ENCODE assay signal across 1 cellular context in the genomic region with DNA sequence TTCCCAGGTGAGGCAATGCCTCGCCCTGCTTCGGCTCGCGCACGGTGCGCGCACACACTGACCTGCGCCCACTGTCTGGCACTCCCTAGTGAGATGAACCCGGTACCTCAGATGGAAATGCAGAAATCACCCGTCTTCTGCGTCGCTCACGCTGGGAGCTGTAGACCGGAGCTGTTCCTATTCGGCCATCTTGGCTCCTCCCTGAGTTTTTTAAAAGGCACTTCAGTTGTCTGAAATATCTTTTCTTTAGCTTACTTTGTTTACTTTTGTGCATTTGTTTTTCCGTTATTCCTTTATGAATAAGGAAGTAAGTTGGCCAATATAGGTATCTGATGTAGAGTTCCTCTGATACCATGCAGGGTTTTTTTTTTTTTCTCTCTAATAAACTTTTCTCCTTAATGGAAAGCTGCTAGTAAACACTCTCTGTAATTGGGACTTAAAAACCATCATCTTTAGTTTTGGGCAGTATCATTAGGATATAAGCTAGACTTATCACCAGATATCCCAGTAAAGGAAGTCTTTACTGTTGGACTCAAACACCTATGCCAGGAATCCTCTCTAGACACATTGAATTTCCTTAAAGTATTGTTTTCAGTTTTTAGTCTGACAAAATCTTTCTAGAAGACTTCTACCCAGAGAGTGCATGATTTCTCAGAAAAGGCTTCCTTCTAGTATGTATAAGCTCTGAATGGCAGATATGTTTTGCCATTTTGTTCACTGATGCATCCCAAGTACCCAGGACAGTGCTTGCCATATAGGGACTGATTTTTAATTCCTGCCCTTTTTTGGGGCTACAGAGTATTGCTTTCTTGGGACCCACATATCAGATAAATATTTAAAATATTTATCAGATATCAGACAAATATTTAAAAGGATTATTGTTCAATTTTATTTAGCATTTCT.
TF ChIP-seq lines count a peak whose summit lies in the region.

No MANE protein-coding gene starts in this region.

TF ChIP-seq in HepG2, 621 proteins besides CTCF, POLR2A, EP300 and RAD21 (continued from another document):
- TF ChIP-seq, protein P1, sequence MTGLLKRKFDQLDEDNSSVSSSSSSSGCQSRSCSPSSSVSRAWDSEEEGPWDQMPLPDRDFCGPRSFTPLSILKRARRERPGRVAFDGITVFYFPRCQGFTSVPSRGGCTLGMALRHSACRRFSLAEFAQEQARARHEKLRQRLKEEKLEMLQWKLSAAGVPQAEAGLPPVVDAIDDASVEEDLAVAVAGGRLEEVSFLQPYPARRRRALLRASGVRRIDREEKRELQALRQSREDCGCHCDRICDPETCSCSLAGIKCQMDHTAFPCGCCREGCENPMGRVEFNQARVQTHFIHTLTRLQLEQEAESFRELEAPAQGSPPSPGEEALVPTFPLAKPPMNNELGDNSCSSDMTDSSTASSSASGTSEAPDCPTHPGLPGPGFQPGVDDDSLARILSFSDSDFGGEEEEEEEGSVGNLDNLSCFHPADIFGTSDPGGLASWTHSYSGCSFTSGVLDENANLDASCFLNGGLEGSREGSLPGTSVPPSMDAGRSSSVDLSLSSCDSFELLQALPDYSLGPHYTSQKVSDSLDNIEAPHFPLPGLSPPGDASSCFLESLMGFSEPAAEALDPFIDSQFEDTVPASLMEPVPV (CRISPR knock-in tag; IDR thresholded peaks at IDR 0.05) = no peak
- TF ChIP-seq, protein P2, sequence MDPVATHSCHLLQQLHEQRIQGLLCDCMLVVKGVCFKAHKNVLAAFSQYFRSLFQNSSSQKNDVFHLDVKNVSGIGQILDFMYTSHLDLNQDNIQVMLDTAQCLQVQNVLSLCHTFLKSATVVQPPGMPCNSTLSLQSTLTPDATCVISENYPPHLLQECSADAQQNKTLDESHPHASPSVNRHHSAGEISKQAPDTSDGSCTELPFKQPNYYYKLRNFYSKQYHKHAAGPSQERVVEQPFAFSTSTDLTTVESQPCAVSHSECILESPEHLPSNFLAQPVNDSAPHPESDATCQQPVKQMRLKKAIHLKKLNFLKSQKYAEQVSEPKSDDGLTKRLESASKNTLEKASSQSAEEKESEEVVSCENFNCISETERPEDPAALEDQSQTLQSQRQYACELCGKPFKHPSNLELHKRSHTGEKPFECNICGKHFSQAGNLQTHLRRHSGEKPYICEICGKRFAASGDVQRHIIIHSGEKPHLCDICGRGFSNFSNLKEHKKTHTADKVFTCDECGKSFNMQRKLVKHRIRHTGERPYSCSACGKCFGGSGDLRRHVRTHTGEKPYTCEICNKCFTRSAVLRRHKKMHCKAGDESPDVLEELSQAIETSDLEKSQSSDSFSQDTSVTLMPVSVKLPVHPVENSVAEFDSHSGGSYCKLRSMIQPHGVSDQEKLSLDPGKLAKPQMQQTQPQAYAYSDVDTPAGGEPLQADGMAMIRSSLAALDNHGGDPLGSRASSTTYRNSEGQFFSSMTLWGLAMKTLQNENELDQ (CRISPR knock-in tag; IDR thresholded peaks at IDR 0.05; ENCODE audit: borderline replicate concordance) = no peak
- TF ChIP-seq ZNF782 (CRISPR knock-in tag; IDR thresholded peaks at IDR 0.05; ENCODE audit: borderline replicate concordance) (no peak), CBX5 (CRISPR knock-in tag; IDR thresholded peaks at IDR 0.05; ENCODE audit: borderline replicate concordance) (no peak), ZC3H4 (CRISPR knock-in tag; IDR thresholded peaks at IDR 0.05; ENCODE audit: borderline replicate concordance) (no peak), ZNF83 (CRISPR knock-in tag; IDR thresholded peaks at IDR 0.05; ENCODE audit: borderline replicate concordance) (no peak), SSRP1 (CRISPR knock-in tag; IDR thresholded peaks at IDR 0.05) (no peak), SAFB2 (CRISPR knock-in tag; IDR thresholded peaks at IDR 0.05; ENCODE audit: borderline replicate concordance, low read depth) (no peak)
- TF ChIP-seq, protein P3, sequence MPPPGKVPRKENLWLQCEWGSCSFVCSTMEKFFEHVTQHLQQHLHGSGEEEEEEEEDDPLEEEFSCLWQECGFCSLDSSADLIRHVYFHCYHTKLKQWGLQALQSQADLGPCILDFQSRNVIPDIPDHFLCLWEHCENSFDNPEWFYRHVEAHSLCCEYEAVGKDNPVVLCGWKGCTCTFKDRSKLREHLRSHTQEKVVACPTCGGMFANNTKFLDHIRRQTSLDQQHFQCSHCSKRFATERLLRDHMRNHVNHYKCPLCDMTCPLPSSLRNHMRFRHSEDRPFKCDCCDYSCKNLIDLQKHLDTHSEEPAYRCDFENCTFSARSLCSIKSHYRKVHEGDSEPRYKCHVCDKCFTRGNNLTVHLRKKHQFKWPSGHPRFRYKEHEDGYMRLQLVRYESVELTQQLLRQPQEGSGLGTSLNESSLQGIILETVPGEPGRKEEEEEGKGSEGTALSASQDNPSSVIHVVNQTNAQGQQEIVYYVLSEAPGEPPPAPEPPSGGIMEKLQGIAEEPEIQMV (CRISPR knock-in tag; IDR thresholded peaks at IDR 0.05; ENCODE audit: low read depth) = no peak
- TF ChIP-seq, protein P4, sequence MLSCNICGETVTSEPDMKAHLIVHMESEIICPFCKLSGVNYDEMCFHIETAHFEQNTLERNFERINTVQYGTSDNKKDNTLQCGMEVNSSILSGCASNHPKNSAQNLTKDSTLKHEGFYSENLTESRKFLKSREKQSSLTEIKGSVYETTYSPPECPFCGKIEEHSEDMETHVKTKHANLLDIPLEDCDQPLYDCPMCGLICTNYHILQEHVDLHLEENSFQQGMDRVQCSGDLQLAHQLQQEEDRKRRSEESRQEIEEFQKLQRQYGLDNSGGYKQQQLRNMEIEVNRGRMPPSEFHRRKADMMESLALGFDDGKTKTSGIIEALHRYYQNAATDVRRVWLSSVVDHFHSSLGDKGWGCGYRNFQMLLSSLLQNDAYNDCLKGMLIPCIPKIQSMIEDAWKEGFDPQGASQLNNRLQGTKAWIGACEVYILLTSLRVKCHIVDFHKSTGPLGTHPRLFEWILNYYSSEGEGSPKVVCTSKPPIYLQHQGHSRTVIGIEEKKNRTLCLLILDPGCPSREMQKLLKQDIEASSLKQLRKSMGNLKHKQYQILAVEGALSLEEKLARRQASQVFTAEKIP (CRISPR knock-in tag; IDR thresholded peaks at IDR 0.05; ENCODE audit: borderline replicate concordance) = no peak
- TF ChIP-seq, protein P5, sequence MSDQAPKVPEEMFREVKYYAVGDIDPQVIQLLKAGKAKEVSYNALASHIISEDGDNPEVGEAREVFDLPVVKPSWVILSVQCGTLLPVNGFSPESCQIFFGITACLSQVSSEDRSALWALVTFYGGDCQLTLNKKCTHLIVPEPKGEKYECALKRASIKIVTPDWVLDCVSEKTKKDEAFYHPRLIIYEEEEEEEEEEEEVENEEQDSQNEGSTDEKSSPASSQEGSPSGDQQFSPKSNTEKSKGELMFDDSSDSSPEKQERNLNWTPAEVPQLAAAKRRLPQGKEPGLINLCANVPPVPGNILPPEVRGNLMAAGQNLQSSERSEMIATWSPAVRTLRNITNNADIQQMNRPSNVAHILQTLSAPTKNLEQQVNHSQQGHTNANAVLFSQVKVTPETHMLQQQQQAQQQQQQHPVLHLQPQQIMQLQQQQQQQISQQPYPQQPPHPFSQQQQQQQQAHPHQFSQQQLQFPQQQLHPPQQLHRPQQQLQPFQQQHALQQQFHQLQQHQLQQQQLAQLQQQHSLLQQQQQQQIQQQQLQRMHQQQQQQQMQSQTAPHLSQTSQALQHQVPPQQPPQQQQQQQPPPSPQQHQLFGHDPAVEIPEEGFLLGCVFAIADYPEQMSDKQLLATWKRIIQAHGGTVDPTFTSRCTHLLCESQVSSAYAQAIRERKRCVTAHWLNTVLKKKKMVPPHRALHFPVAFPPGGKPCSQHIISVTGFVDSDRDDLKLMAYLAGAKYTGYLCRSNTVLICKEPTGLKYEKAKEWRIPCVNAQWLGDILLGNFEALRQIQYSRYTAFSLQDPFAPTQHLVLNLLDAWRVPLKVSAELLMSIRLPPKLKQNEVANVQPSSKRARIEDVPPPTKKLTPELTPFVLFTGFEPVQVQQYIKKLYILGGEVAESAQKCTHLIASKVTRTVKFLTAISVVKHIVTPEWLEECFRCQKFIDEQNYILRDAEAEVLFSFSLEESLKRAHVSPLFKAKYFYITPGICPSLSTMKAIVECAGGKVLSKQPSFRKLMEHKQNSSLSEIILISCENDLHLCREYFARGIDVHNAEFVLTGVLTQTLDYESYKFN (CRISPR knock-in tag; conservative IDR thresholded peaks at IDR 0.05) = no peak
- TF ChIP-seq, protein P6, sequence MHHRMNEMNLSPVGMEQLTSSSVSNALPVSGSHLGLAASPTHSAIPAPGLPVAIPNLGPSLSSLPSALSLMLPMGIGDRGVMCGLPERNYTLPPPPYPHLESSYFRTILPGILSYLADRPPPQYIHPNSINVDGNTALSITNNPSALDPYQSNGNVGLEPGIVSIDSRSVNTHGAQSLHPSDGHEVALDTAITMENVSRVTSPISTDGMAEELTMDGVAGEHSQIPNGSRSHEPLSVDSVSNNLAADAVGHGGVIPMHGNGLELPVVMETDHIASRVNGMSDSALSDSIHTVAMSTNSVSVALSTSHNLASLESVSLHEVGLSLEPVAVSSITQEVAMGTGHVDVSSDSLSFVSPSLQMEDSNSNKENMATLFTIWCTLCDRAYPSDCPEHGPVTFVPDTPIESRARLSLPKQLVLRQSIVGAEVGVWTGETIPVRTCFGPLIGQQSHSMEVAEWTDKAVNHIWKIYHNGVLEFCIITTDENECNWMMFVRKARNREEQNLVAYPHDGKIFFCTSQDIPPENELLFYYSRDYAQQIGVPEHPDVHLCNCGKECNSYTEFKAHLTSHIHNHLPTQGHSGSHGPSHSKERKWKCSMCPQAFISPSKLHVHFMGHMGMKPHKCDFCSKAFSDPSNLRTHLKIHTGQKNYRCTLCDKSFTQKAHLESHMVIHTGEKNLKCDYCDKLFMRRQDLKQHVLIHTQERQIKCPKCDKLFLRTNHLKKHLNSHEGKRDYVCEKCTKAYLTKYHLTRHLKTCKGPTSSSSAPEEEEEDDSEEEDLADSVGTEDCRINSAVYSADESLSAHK (CRISPR knock-in tag; IDR thresholded peaks at IDR 0.05; ENCODE audit: borderline replicate concordance) = no peak
- TF ChIP-seq, protein P7, sequence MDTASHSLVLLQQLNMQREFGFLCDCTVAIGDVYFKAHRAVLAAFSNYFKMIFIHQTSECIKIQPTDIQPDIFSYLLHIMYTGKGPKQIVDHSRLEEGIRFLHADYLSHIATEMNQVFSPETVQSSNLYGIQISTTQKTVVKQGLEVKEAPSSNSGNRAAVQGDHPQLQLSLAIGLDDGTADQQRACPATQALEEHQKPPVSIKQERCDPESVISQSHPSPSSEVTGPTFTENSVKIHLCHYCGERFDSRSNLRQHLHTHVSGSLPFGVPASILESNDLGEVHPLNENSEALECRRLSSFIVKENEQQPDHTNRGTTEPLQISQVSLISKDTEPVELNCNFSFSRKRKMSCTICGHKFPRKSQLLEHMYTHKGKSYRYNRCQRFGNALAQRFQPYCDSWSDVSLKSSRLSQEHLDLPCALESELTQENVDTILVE (CRISPR knock-in tag; IDR thresholded peaks at IDR 0.05) = no peak
